14 cellular contexts compared by ENCODE assay signal in the genomic region with DNA sequence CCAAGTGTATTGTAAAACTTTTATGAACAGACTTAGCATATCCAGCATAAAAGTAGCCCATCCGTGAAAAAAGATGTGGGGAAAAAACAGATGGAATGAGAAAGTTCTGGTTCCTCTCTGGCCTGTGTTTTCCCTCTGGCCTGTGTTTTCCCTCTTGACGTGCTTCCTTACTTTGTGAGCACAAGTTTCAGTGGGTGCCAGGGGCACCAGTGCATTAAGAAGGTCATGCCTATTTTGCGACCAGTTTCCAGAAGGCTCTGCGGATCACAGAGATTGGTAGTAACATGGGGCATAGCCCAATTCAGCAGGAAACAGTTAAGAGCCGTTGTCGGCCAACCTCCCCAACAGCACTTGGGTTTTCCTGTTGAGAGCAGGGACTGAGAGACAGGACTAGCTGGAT. TPM values are rescaled to one million over a fixed set of nuclear protein-coding genes. Genes with fewer than 3 reads are reported as not detected.
DNase-seq lines count a peak whose midpoint lies in the region; ATAC-seq and TF ChIP-seq lines count a peak whose summit lies in the region.
"Had no signal": no experiment of that assay in that cellular context is flagged by ENCODE, and none has a peak within 500 bp of the region (broad histone marks: within the 10 kb centered on the region; RNA-seq: fewer than 3 reads in every experiment).

No MANE protein-coding gene starts in this region.

- DNase-seq in WTC11 (ENCODE audit: low spot score) (no peak), immature natural killer cell (no peak), tibial nerve (ENCODE audit: low spot score in 2 of 2) (no peak), COR-L47 (lab: John Stamatoyannopoulos, UW) (no peak)
- no peak for DNase-seq in activated CD4-positive, alpha-beta T cell treated with anti-CD3 and anti-CD28 coated beads, Interleukin-2, amount 10 ng/mL, durations not matched to agents 24 days and 14 days
- DNase-seq in activated effector memory CD4-positive, alpha-beta T cell treated with anti-CD3 and anti-CD28 coated beads, Interleukin-2, amount 50 U/mL, for 16 hours: no peak
- DNase-seq: CD4-positive, alpha-beta T cell; DMS79 treated with DMSO at 0.1 percent for 48 hours; GF-D8; GOT3 had no signal

- CTCF ChIA-PET in WTC11 (lab: Charles Lee): interaction anchor here (0.6 to 1.3 kb wide), 2 partner anchors 43 to 98 kb away, joined by 3 read pairs; partner anchors contain the start of gene IQGAP2

- H3K4me1 ChIP-seq in BLaER1 treated with 17β-estradiol and CSF1 and Interleukin-3, amounts not matched to agents 10 nM and 100 nM: peaks cover 39 to 67% (median 48%) of the 10 kb centered on the region in 10 experiments
- H3K4me1 ChIP-seq in tibial nerve: peaks cover 0 to 42% (median 14%) of the 10 kb centered on the region in 4 donors
- H3K4me1 ChIP-seq: HAP-1 had no signal

- H3K4me3 Mint-ChIP-seq in WTC11 (no peak overlapping the region), immature natural killer cell (peak overlapping the region in 1 of 5 donors; percentile 5)
- no peak overlapping the region for H3K4me3 Mint-ChIP-seq in activated CD4-positive, alpha-beta T cell treated with anti-CD3 and anti-CD28 coated beads, Interleukin-2, amount 10 ng/mL, durations not matched to agents 24 days and 14 days
- H3K4me3 Mint-ChIP-seq: B cell; CD4-positive, alpha-beta T cell had no signal

- TF ChIP-seq CTCF in WTC11 (IDR thresholded peaks at IDR 0.05) (no peak), tibial nerve (IDR thresholded peaks at IDR 0.05) (no peak)

- H3K4me3 ChIP-seq in BLaER1 treated with 17β-estradiol and CSF1 and Interleukin-3, amounts not matched to agents 10 nM and 100 nM: no peak overlapping the region
- no peak overlapping the region for H3K4me3 ChIP-seq in tibial nerve
- H3K4me3 ChIP-seq: HAP-1 had no signal

- intact Hi-C loops in activated CD4-positive, alpha-beta T cell treated with anti-CD3 and anti-CD28 coated beads, Interleukin-2, amount 10 ng/mL, durations not matched to agents 24 days and 14 days (cut with micrococcal nuclease): no loop called here

- peaks cover 0 to 100% (median 95%) of the 10 kb centered on the region in 11 experiments; a peak in 20 of 22 replicates for H4K20me1 ChIP-seq in BLaER1 treated with 17β-estradiol and CSF1 and Interleukin-3, amounts not matched to agents 10 nM and 100 nM

- no peaks in the 10 kb centered on the region for H3K27me3 Mint-ChIP-seq in WTC11 (ENCODE audit: low read depth)
- H3K27me3 Mint-ChIP-seq in immature natural killer cell (ENCODE audit: low read depth in 3 of 3): no peaks in the 10 kb centered on the region
- H3K27me3 Mint-ChIP-seq in activated CD4-positive, alpha-beta T cell treated with anti-CD3 and anti-CD28 coated beads, Interleukin-2, amount 10 ng/mL, durations not matched to agents 24 days and 14 days: no peaks in the 10 kb centered on the region
- H3K27me3 Mint-ChIP-seq: B cell; CD4-positive, alpha-beta T cell had no signal

- peaks cover 0 to 8% (median 0%) of the 10 kb centered on the region in 11 experiments; a peak in 2 of 22 replicates for H3K9me3 ChIP-seq in BLaER1 treated with 17β-estradiol and CSF1 and Interleukin-3, amounts not matched to agents 10 nM and 100 nM (replicated peaks in 1 of 11)
- H3K9me3 ChIP-seq in tibial nerve: no peaks in the 10 kb centered on the region
- H3K9me3 ChIP-seq: HAP-1 had no signal

- H3K4me1 Mint-ChIP-seq in WTC11 (peaks cover 37% of the 10 kb centered on the region), immature natural killer cell (peaks cover 85 to 97% of the 10 kb centered on the region in 2 donors)
- H3K4me1 Mint-ChIP-seq in activated CD4-positive, alpha-beta T cell treated with anti-CD3 and anti-CD28 coated beads, Interleukin-2, amount 10 ng/mL, durations not matched to agents 24 days and 14 days: peaks cover 26% of the 10 kb centered on the region

- POLR2A ChIA-PET in WTC11 (lab: Charles Lee): no interaction called here

- H3K9ac ChIP-seq in BLaER1 treated with 17β-estradiol and CSF1 and Interleukin-3, amounts not matched to agents 10 nM and 100 nM: no peak overlapping the region; a peak in 1 of 22 replicates

- H3K9me3 Mint-ChIP-seq in WTC11 (no peaks in the 10 kb centered on the region), immature natural killer cell (peaks cover 0 to 3% (median 0%) of the 10 kb centered on the region in 6 donors)
- H3K9me3 Mint-ChIP-seq in activated CD4-positive, alpha-beta T cell treated with anti-CD3 and anti-CD28 coated beads, Interleukin-2, amount 10 ng/mL, durations not matched to agents 24 days and 14 days: no peaks in the 10 kb centered on the region
- H3K9me3 Mint-ChIP-seq: CD4-positive, alpha-beta T cell had no signal

- no peak for ATAC-seq in WTC11

- 59 to 63% methylated on average over 6 of the region's 6 CpGs for WGBS in tibial nerve, 2 donors

- H3K27ac ChIP-seq in BLaER1 treated with 17β-estradiol and CSF1 and Interleukin-3, amounts not matched to agents 10 nM and 100 nM: no peak overlapping the region
- peak overlapping the region in 3 of 4 donors; percentile 22 to 75 (median 57) for H3K27ac ChIP-seq in tibial nerve
- H3K27ac ChIP-seq: C4-2B had no signal

- no peak for TF ChIP-seq POLR2A in tibial nerve (IDR thresholded peaks at IDR 0.05)

- TF ChIP-seq EP300 in tibial nerve (IDR thresholded peaks at IDR 0.05): no peak

- no peaks in the 10 kb centered on the region for H3K27me3 ChIP-seq in BLaER1 treated with 17β-estradiol and CSF1 and Interleukin-3, amounts not matched to agents 10 nM and 100 nM
- H3K27me3 ChIP-seq in tibial nerve: no peaks in the 10 kb centered on the region

- 0 out of 2 replicates have a peak, but pooled peaks cover 6% of the 10 kb centered on the region for H3K36me3 Mint-ChIP-seq in WTC11
- peaks cover 14 to 22% (median 17%) of the 10 kb centered on the region in 3 donors for H3K36me3 Mint-ChIP-seq in immature natural killer cell
- H3K36me3 Mint-ChIP-seq in activated CD4-positive, alpha-beta T cell treated with anti-CD3 and anti-CD28 coated beads, Interleukin-2, amount 10 ng/mL, durations not matched to agents 24 days and 14 days (ENCODE audit: low read depth): peaks cover 39% of the 10 kb centered on the region

- peak overlapping the region in 9 of 11 experiments; percentile 13 to 51 (median 40); a peak in 13 of 22 replicates for H3K4me2 ChIP-seq in BLaER1 treated with 17β-estradiol and CSF1 and Interleukin-3, amounts not matched to agents 10 nM and 100 nM

- H3K36me3 ChIP-seq in BLaER1 treated with 17β-estradiol and CSF1 and Interleukin-3, amounts not matched to agents 10 nM and 100 nM: peaks cover 40 to 86% (median 64%) of the 10 kb centered on the region in 11 experiments; a peak in 21 of 22 replicates
- no peaks in the 10 kb centered on the region for H3K36me3 ChIP-seq in tibial nerve
- H3K36me3 ChIP-seq: HAP-1 had no signal

- H3K27ac Mint-ChIP-seq in WTC11 (peak overlapping the region; percentile 86), immature natural killer cell (peak overlapping the region in 5 of 6 donors; percentile 3 to 51 (median 46))
- H3K27ac Mint-ChIP-seq in activated CD4-positive, alpha-beta T cell treated with anti-CD3 and anti-CD28 coated beads, Interleukin-2, amount 10 ng/mL, durations not matched to agents 24 days and 14 days: no peak overlapping the region
- H3K27ac Mint-ChIP-seq: B cell; CD4-positive, alpha-beta T cell had no signal

TF ChIP-seq in WTC11, 78 proteins besides CTCF, POLR2A, EP300 and RAD21 (continues in another document):
- TF ChIP-seq CBFB (CRISPR knock-in tag; IDR thresholded peaks at IDR 0.05; ENCODE audit: low read depth) (no peak), ZNF232 (CRISPR knock-in tag; IDR thresholded peaks at IDR 0.05) (no peak), HMGXB4 (CRISPR knock-in tag; IDR thresholded peaks at IDR 0.05) (no peak), CREB1 (CRISPR knock-in tag; IDR thresholded peaks at IDR 0.05) (no peak), ESRRA (CRISPR knock-in tag; IDR thresholded peaks at IDR 0.05; ENCODE audit: borderline replicate concordance) (no peak), IRF2 (CRISPR knock-in tag; IDR thresholded peaks at IDR 0.05; ENCODE audit: borderline replicate concordance, low read depth) (no peak), ZNF671 (CRISPR knock-in tag; IDR thresholded peaks at IDR 0.05) (no peak)
- TF ChIP-seq, protein P1, sequence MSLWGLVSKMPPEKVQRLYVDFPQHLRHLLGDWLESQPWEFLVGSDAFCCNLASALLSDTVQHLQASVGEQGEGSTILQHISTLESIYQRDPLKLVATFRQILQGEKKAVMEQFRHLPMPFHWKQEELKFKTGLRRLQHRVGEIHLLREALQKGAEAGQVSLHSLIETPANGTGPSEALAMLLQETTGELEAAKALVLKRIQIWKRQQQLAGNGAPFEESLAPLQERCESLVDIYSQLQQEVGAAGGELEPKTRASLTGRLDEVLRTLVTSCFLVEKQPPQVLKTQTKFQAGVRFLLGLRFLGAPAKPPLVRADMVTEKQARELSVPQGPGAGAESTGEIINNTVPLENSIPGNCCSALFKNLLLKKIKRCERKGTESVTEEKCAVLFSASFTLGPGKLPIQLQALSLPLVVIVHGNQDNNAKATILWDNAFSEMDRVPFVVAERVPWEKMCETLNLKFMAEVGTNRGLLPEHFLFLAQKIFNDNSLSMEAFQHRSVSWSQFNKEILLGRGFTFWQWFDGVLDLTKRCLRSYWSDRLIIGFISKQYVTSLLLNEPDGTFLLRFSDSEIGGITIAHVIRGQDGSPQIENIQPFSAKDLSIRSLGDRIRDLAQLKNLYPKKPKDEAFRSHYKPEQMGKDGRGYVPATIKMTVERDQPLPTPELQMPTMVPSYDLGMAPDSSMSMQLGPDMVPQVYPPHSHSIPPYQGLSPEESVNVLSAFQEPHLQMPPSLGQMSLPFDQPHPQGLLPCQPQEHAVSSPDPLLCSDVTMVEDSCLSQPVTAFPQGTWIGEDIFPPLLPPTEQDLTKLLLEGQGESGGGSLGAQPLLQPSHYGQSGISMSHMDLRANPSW (CRISPR knock-in tag; conservative IDR thresholded peaks at IDR 0.05; ENCODE audit: low read depth): no peak

RNA-seq across cellular contexts. Expression of gene IQGAP2, which starts 43.7 kb away (rescaled TPM):
- total RNA-seq in WTC11 (2021) (63.0 to 70.6 TPM (median 64.4 TPM) in 3 replicates), tibial nerve (10 to 100 TPM; 42.8 to 58.2 (median 52.3) TPM)
- polyA plus RNA-seq in immature natural killer cell: 10 to 100 TPM; 38.8 to 92.5 (median 43.6) TPM
- 37.3 and 39.3 TPM in 2 replicates for total RNA-seq in activated CD4-positive, alpha-beta T cell treated with anti-CD3 and anti-CD28 coated beads, Interleukin-2, amount 10 ng/mL, durations not matched to agents 24 days and 14 days

Comparison
In these comparisons a context has a peak if more than half of its experiments do, and no peak if none do; other contexts are left out.
1. H3K27ac ChIP-seq: peak in tibial nerve (3 of 4); none in BLaER1 treated with 17β-estradiol and CSF1 and Interleukin-3, amounts not matched to agents 10 nM and 100 nM (0 of 11).